ENCODE assay signal across 1 cellular context in the genomic region with DNA sequence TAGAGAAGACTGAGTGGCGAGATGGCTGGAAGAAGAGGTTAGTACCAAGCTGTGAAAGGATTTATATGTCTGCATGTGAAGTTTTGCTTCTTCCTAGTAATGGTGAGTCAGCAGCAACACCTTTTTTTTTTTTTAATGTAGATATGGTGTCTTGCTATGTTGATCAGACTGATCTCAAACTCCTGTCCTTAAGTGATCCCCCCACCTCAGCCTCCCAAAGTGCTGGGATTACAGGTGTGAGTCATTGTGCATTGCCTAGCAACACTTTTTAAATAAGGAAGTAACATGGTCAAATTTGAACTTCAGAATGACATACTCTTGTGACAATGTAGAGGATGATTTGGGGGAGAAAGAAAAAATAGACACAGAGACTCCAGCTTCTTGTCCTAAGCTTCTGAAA.
TF ChIP-seq lines count a peak whose summit lies in the region.

No MANE protein-coding gene starts in this region.

TF ChIP-seq in K562, 482 proteins besides CTCF, POLR2A, EP300 and RAD21 (continued from another document and continues in another):
- TF ChIP-seq CEBPZ (IDR thresholded peaks at IDR 0.05; ENCODE audit: borderline replicate concordance, low read depth, low read length) (no peak), PML (IDR thresholded peaks at IDR 0.05; ENCODE audit: low read length) (no peak), YY1 (IDR thresholded peaks at IDR 0.05; ENCODE audit: borderline replicate concordance in 1 of 3, control insufficient read depth in 1 of 3, extremely low read depth in 1 of 3, insufficient read depth in 3 of 3, insufficient read length in 1 of 3, insufficient replicate concordance in 2 of 3, low read depth in 1 of 3, low read length in 2 of 3) (no peak), DNMT1 (IDR thresholded peaks at IDR 0.05) (no peak), HNRNPK (IDR thresholded peaks at IDR 0.05; ENCODE audit: low read depth, low read length, poor library complexity, severe bottlenecking) (no peak), ZNF134 (CRISPR knock-in tag; conservative IDR thresholded peaks at IDR 0.05) (no peak), KDM2B (CRISPR knock-in tag; IDR thresholded peaks at IDR 0.05) (no peak), TAF15 (IDR thresholded peaks at IDR 0.05; ENCODE audit: low read depth, low read length) (no peak), YBX1 (IDR thresholded peaks at IDR 0.05) (no peak), SRSF7 (optimal IDR thresholded peaks at IDR 0.05; ENCODE audit: low read depth, low read length) (no peak), ZNF324 (CRISPR knock-in tag; IDR thresholded peaks at IDR 0.05) (no peak), POLR2AphosphoS2 (IDR thresholded peaks at IDR 0.05; ENCODE audit: low read length) (no peak), ILF3 (IDR thresholded peaks at IDR 0.05; ENCODE audit: borderline replicate concordance) (no peak), ZNF551 (CRISPR knock-in tag; IDR thresholded peaks at IDR 0.05) (no peak), SNIP1 (IDR thresholded peaks at IDR 0.05; ENCODE audit: low read depth) (no peak), ZBED1 (IDR thresholded peaks at IDR 0.05) (no peak), MEF2A (IDR thresholded peaks at IDR 0.05; ENCODE audit: control insufficient read depth, low read depth, low read length) (no peak), JUND (IDR thresholded peaks at IDR 0.05; ENCODE audit: borderline replicate concordance, low read depth, low read length) (peak; percentile 86), JUND (tag; IDR thresholded peaks at IDR 0.05; ENCODE audit: borderline replicate concordance, low read depth, low read length) (peak; percentile 90), BCOR (IDR thresholded peaks at IDR 0.05) (no peak), MYBL2 (IDR thresholded peaks at IDR 0.05; ENCODE audit: low read depth) (no peak), MYBL2 (CRISPR knock-in tag; IDR thresholded peaks at IDR 0.05; ENCODE audit: borderline replicate concordance) (no peak), FOXJ3 (CRISPR knock-in tag; IDR thresholded peaks at IDR 0.05) (0 out of 2 replicates have a peak, but pooled peaks have one; percentile 71), ZNF639 (CRISPR knock-in tag; conservative IDR thresholded peaks at IDR 0.05 in 1 of 2, IDR thresholded peaks at IDR 0.05 in 1 of 2) (no peak), EGR1 (conservative IDR thresholded peaks at IDR 0.05) (no peak), ZKSCAN3 (CRISPR knock-in tag; IDR thresholded peaks at IDR 0.05) (no peak), TFAP4 (CRISPR knock-in tag; IDR thresholded peaks at IDR 0.05; ENCODE audit: borderline replicate concordance) (no peak), POLR2G (IDR thresholded peaks at IDR 0.05; ENCODE audit: low read depth, low read length) (no peak), GTF2E2 (tag; IDR thresholded peaks at IDR 0.05) (no peak), SMARCA4 (IDR thresholded peaks at IDR 0.05) (peak; percentile 59; the same call in 1 of the 2 replicates), DIDO1 (tag; IDR thresholded peaks at IDR 0.05; ENCODE audit: low read depth) (no peak), DPF2 (IDR thresholded peaks at IDR 0.05) (peak; percentile 70), SIRT6 (IDR thresholded peaks at IDR 0.05; ENCODE audit: low read depth, low read length) (no peak), PHF8 (IDR thresholded peaks at IDR 0.05; ENCODE audit: borderline replicate concordance, low read length) (no peak), RBM34 (IDR thresholded peaks at IDR 0.05; ENCODE audit: borderline replicate concordance, insufficient read depth, low read length) (no peak), PPARD (CRISPR knock-in tag; IDR thresholded peaks at IDR 0.05) (no peak), GATAD2A (IDR thresholded peaks at IDR 0.05) (no peak), HNRNPUL1 (IDR thresholded peaks at IDR 0.05; ENCODE audit: low read length) (no peak), ELK3 (CRISPR knock-in tag; IDR thresholded peaks at IDR 0.05) (no peak), ZSCAN29 (IDR thresholded peaks at IDR 0.05) (no peak), ZNF133 (CRISPR knock-in tag; IDR thresholded peaks at IDR 0.05) (no peak), SIX5 (IDR thresholded peaks at IDR 0.05; ENCODE audit: borderline replicate concordance in 1 of 2, insufficient read depth in 1 of 2, low read depth in 1 of 2, low read length in 2 of 2) (no peak), GABPB1 (CRISPR knock-in tag; IDR thresholded peaks at IDR 0.05) (0 out of 2 replicates have a peak, but pooled peaks have one; percentile 22), ZBTB34 (CRISPR knock-in tag; IDR thresholded peaks at IDR 0.05) (no peak), RBM15 (IDR thresholded peaks at IDR 0.05; ENCODE audit: insufficient read depth, low read length) (no peak), ETS1 (conservative IDR thresholded peaks at IDR 0.05; ENCODE audit: control insufficient read depth, low read depth, low read length) (no peak)
- TF ChIP-seq, protein P1, sequence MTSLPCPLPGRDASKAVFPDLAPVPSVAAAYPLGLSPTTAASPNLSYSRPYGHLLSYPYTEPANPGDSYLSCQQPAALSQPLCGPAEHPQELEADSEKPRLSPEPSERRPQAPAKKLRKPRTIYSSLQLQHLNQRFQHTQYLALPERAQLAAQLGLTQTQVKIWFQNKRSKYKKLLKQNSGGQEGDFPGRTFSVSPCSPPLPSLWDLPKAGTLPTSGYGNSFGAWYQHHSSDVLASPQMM (CRISPR knock-in tag; IDR thresholded peaks at IDR 0.05): no peak
- TF ChIP-seq, protein P2, sequence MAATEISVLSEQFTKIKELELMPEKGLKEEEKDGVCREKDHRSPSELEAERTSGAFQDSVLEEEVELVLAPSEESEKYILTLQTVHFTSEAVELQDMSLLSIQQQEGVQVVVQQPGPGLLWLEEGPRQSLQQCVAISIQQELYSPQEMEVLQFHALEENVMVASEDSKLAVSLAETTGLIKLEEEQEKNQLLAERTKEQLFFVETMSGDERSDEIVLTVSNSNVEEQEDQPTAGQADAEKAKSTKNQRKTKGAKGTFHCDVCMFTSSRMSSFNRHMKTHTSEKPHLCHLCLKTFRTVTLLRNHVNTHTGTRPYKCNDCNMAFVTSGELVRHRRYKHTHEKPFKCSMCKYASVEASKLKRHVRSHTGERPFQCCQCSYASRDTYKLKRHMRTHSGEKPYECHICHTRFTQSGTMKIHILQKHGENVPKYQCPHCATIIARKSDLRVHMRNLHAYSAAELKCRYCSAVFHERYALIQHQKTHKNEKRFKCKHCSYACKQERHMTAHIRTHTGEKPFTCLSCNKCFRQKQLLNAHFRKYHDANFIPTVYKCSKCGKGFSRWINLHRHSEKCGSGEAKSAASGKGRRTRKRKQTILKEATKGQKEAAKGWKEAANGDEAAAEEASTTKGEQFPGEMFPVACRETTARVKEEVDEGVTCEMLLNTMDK (IDR thresholded peaks at IDR 0.05; ENCODE audit: borderline replicate concordance, insufficient read depth, low read depth, low read length, poor library complexity, severe bottlenecking): no peak
- TF ChIP-seq, protein P3, sequence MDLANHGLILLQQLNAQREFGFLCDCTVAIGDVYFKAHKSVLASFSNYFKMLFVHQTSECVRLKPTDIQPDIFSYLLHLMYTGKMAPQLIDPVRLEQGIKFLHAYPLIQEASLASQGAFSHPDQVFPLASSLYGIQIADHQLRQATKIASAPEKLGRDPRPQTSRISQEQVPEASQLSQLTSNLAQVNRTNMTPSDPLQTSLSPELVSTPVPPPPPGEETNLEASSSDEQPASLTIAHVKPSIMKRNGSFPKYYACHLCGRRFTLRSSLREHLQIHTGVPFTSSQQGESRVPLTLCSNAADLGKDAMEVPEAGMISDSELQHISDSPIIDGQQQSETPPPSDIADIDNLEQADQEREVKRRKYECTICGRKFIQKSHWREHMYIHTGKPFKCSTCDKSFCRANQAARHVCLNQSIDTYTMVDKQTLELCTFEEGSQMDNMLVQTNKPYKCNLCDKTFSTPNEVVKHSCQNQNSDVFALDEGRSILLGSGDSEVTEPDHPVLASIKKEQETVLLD (IDR thresholded peaks at IDR 0.05): no peak
- TF ChIP-seq, protein P4, sequence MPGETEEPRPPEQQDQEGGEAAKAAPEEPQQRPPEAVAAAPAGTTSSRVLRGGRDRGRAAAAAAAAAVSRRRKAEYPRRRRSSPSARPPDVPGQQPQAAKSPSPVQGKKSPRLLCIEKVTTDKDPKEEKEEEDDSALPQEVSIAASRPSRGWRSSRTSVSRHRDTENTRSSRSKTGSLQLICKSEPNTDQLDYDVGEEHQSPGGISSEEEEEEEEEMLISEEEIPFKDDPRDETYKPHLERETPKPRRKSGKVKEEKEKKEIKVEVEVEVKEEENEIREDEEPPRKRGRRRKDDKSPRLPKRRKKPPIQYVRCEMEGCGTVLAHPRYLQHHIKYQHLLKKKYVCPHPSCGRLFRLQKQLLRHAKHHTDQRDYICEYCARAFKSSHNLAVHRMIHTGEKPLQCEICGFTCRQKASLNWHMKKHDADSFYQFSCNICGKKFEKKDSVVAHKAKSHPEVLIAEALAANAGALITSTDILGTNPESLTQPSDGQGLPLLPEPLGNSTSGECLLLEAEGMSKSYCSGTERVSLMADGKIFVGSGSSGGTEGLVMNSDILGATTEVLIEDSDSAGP (CRISPR knock-in tag; IDR thresholded peaks at IDR 0.05): no peak
- TF ChIP-seq, protein P5, sequence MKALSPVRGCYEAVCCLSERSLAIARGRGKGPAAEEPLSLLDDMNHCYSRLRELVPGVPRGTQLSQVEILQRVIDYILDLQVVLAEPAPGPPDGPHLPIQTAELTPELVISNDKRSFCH (CRISPR knock-in tag; IDR thresholded peaks at IDR 0.05): no peak
- TF ChIP-seq, protein P5 (tag; IDR thresholded peaks at IDR 0.05): no peak
